8 cellular contexts compared by ENCODE assay signal in genomic region chr20:23606652-23607049, GRCh38. TPM values are rescaled to one million over a fixed set of nuclear protein-coding genes. Genes with fewer than 3 reads are reported as not detected.
DNase-seq lines count a peak whose midpoint lies in the region; ATAC-seq and TF ChIP-seq lines count a peak whose summit lies in the region.

No MANE protein-coding gene starts in this region.

- no peaks in the 10 kb centered on the region for H3K27me3 ChIP-seq in esophagus muscularis mucosa
- H3K27me3 ChIP-seq in naive thymus-derived CD4-positive, alpha-beta T cell (ENCODE audit: control insufficient read depth in 2 of 2, insufficient read depth in 2 of 2, low read length in 2 of 2): no peaks in the 10 kb centered on the region

- peak overlapping the region in 3 of 4 donors; percentile 8 to 63 (median 20) for H3K27ac ChIP-seq in esophagus muscularis mucosa (replicated peaks in 1 of 4)
- H3K27ac ChIP-seq in naive thymus-derived CD4-positive, alpha-beta T cell (ENCODE audit: low read depth, low read length): no peak overlapping the region

- peaks cover 0 to 52% (median 38%) of the 10 kb centered on the region in 4 donors for H3K4me1 ChIP-seq in esophagus muscularis mucosa
- H3K4me1 ChIP-seq in naive thymus-derived CD4-positive, alpha-beta T cell (ENCODE audit: control insufficient read depth in 2 of 2, insufficient read depth in 2 of 2, low read length in 2 of 2): no peaks in the 10 kb centered on the region

- no peak for TF ChIP-seq POLR2A in esophagus muscularis mucosa (IDR thresholded peaks at IDR 0.05; ENCODE audit: low read depth)

- H3K36me3 Mint-ChIP-seq in Calu3 (ENCODE audit: insufficient read depth, unreplicated experiment): no peaks in the 10 kb centered on the region
- H3K36me3 Mint-ChIP-seq in naive thymus-derived CD4-positive, alpha-beta T cell: no peaks in the 10 kb centered on the region

- no TSS peak for BruUV-seq in Calu3 (replicated peaks; lab: Mats Ljungman, UMichigan)

- DNase-seq in Calu3 (peak; percentile 56), HPDE6-E6E7 (ENCODE audit: extremely low spot score) (peak; percentile 96), NOMO-1 (lab: John Stamatoyannopoulos, UW; ENCODE audit: unreplicated experiment in 2 of 2) (peak; percentile 29 to 66), esophagus muscularis mucosa (ENCODE audit: extremely low spot score) (peak; percentile 94)
- DNase-seq in activated CD8-positive, alpha-beta memory T cell treated with anti-CD3 and anti-CD28 coated beads, Interleukin-2, amount 50 U/mL, for 4 hours: peak; percentile 61
- DNase-seq in naive thymus-derived CD4-positive, alpha-beta T cell: peak; percentile 15 to 63 (median 39)
- peak; percentile 30 for DNase-seq in stimulated activated naive CD4-positive, alpha-beta T cell treated with Interleukin-2 at 50 U/mL for 16 hours (lab: John Stamatoyannopoulos, UW)

- H3K27me3 Mint-ChIP-seq in Calu3 (ENCODE audit: unreplicated experiment): no peaks in the 10 kb centered on the region
- peaks cover 4 to 7% (median 5%) of the 10 kb centered on the region in 5 donors for H3K27me3 Mint-ChIP-seq in naive thymus-derived CD4-positive, alpha-beta T cell

- H3K4me3 Mint-ChIP-seq in Calu3 (ENCODE audit: low read depth, unreplicated experiment): no peak overlapping the region
- no peak overlapping the region for H3K4me3 Mint-ChIP-seq in naive thymus-derived CD4-positive, alpha-beta T cell

- no peaks in the 10 kb centered on the region for H3K9me3 ChIP-seq in esophagus muscularis mucosa
- H3K9me3 ChIP-seq in naive thymus-derived CD4-positive, alpha-beta T cell (ENCODE audit: control insufficient read depth in 2 of 3, low read length in 3 of 3): no peaks in the 10 kb centered on the region

- CTCF ChIA-PET in Calu3 (lab: Charles Lee): no interaction called here
- CTCF ChIA-PET in naive thymus-derived CD4-positive, alpha-beta T cell (lab: Charles Lee): interaction anchor here (1.2 kb wide), 1 partner anchor 257 kb away, joined by 4 read pairs; the partner anchor contains the start of gene NXT1

- peak; percentile 87 for ATAC-seq in GM21360 (IDR thresholded peaks at IDR 0.05; ENCODE audit: unreplicated experiment)
- ATAC-seq in naive thymus-derived CD4-positive, alpha-beta T cell: peak; percentile 86

- POLR2A ChIA-PET in naive thymus-derived CD4-positive, alpha-beta T cell (lab: Charles Lee): no interaction called here

- H3K36me3 ChIP-seq in esophagus muscularis mucosa: no peaks in the 10 kb centered on the region
- H3K36me3 ChIP-seq in naive thymus-derived CD4-positive, alpha-beta T cell (ENCODE audit: control insufficient read depth in 2 of 3, insufficient read depth in 3 of 3, low read length in 3 of 3): no peaks in the 10 kb centered on the region

- TF ChIP-seq EP300 in esophagus muscularis mucosa (IDR thresholded peaks at IDR 0.05): no peak

- no peak for TF ChIP-seq CTCF in Calu3 (IDR thresholded peaks at IDR 0.05; ENCODE audit: unreplicated experiment)
- TF ChIP-seq CTCF in esophagus muscularis mucosa (IDR thresholded peaks at IDR 0.05): peak; percentile 82 to 97 (median 87)

- intact Hi-C loops in Calu3 (cut with micrococcal nuclease; ENCODE audit: unreplicated experiment) (loop anchor here (1.0 kb wide), 1 partner anchor 164 kb away; no protein-coding TSS in a partner anchor), esophagus muscularis mucosa (cut with DNase I) (loop anchor here (1.0 to 5.0 kb wide), 2 partner anchors 165 to 184 kb away; partner anchors contain the start of gene NAPB)
- intact Hi-C loops in naive thymus-derived CD4-positive, alpha-beta T cell (cut with micrococcal nuclease): loop anchor here in 1 of 2 donors (1.0 to 10.0 kb wide), 3 partner anchors 164 to 912 kb away; partner anchors contain the start of gene NXT1

- no peak overlapping the region for H3K27ac Mint-ChIP-seq in Calu3 (ENCODE audit: unreplicated experiment)
- H3K27ac Mint-ChIP-seq in naive thymus-derived CD4-positive, alpha-beta T cell: no peak overlapping the region

- no peaks in the 10 kb centered on the region for H3K9me3 Mint-ChIP-seq in Calu3 (ENCODE audit: low read depth, unreplicated experiment)
- H3K9me3 Mint-ChIP-seq in naive thymus-derived CD4-positive, alpha-beta T cell: no peaks in the 10 kb centered on the region

- no peak overlapping the region for H3K4me3 ChIP-seq in esophagus muscularis mucosa
- H3K4me3 ChIP-seq in naive thymus-derived CD4-positive, alpha-beta T cell (ENCODE audit: low read length): no peak overlapping the region

- 12% methylated on average over 8 of the region's 9 CpGs for WGBS in esophagus muscularis mucosa

- no peaks in the 10 kb centered on the region for H3K4me1 Mint-ChIP-seq in Calu3 (ENCODE audit: low read depth, unreplicated experiment)
- H3K4me1 Mint-ChIP-seq in naive thymus-derived CD4-positive, alpha-beta T cell: peaks cover 0 to 4% (median 0%) of the 10 kb centered on the region in 7 donors

RNA-seq across cellular contexts. Expression of gene CST9, which starts 0.9 kb away (rescaled TPM):
- total RNA-seq in Calu3 (2022): not detected in 2 replicates
- total RNA-seq in esophagus muscularis mucosa: not detected
- total RNA-seq in naive thymus-derived CD4-positive, alpha-beta T cell: not detected
- not detected for polyA plus RNA-seq in naive thymus-derived CD4-positive, alpha-beta T cell

RNA-seq across cellular contexts. Expression of gene CST3, which starts 31.1 kb away (rescaled TPM):
- total RNA-seq in Calu3 (2022): 95.7 and 107 TPM in 2 replicates
- 1,000 to 10,000 TPM; 1,253 to 2,184 (median 1,709) TPM for total RNA-seq in esophagus muscularis mucosa
- total RNA-seq in naive thymus-derived CD4-positive, alpha-beta T cell: 100 to 1,000 TPM in 1 of 5 experiments, 10 to 100 TPM in 3, 1 to 10 TPM in 1; 1.7 to 520 (median 22.2) TPM
- 1 to 10 TPM; 2.5 to 5.5 TPM for polyA plus RNA-seq in naive thymus-derived CD4-positive, alpha-beta T cell

RNA-seq across cellular contexts. Expression of gene CST9L, which starts 38.4 kb away (rescaled TPM):
- not detected in 2 replicates for total RNA-seq in Calu3 (2022)
- total RNA-seq in esophagus muscularis mucosa: not detected
- total RNA-seq in naive thymus-derived CD4-positive, alpha-beta T cell: not detected
- polyA plus RNA-seq in naive thymus-derived CD4-positive, alpha-beta T cell: not detected

Comparison
In these comparisons a context has a peak if more than half of its experiments do, and no peak if none do; other contexts are left out.
1. DNase-seq: peak in every context shown above with its lines; median percentile 96 in HPDE6-E6E7; 94 in esophagus muscularis mucosa; 61 in activated CD8-positive, alpha-beta memory T cell treated with anti-CD3 and anti-CD28 coated beads, Interleukin-2, amount 50 U/mL, for 4 hours; 56 in Calu3; 48 in NOMO-1; 39 in naive thymus-derived CD4-positive, alpha-beta T cell; 30 in stimulated activated naive CD4-positive, alpha-beta T cell treated with Interleukin-2 at 50 U/mL for 16 hours.